ENCODE assay signal across 1 cellular context in genomic region chr16:57092786-57093301, GRCh38.
TF ChIP-seq lines count a peak whose summit lies in the region.

No MANE protein-coding gene starts in this region.

TF ChIP-seq in A549, 52 proteins besides CTCF, POLR2A, EP300 and RAD21 (continued from another document):
- TF ChIP-seq EHF (CRISPR knock-in tag; IDR thresholded peaks at IDR 0.05): no peak
- TF ChIP-seq CHD2 (IDR thresholded peaks at IDR 0.05; ENCODE audit: low read length, partially characterized antibody): no peak
TF ChIP-seq in A549: peak in this region for 5.
